Comparison of ENCODE assay signal across 24 cellular contexts in genomic region chr14:102238131-102238530, GRCh38.
A peak's percentile ranks its signal among the peaks of the same experiment; 100 is the strongest.
DNase-seq lines count a peak whose midpoint lies in the region; TF ChIP-seq lines count a peak whose summit lies in the region.
"Had no signal": no experiment of that assay in that cellular context is flagged by ENCODE, and none has a peak within 500 bp of the region (broad histone marks: within the 10 kb centered on the region; RNA-seq: fewer than 3 reads in every experiment).

No MANE protein-coding gene starts in this region.

- H3K27me3 Mint-ChIP-seq in activated CD4-positive, alpha-beta memory T cell treated with anti-CD3 and anti-CD28 coated beads, Interleukin-2, amount 10 ng/mL, durations not matched to agents 7 days and 5 days = no peaks in the 10 kb centered on the region
- H3K27me3 Mint-ChIP-seq: CD4-positive, CD25-positive, alpha-beta regulatory T cell had no signal

- POLR2A ChIA-PET in activated CD4-positive, alpha-beta memory T cell treated with anti-CD3 and anti-CD28 coated beads, Interleukin-2, amount 10 ng/mL, durations not matched to agents 7 days and 5 days (lab: Charles Lee) = no interaction called here

- H3K36me3 Mint-ChIP-seq in activated CD4-positive, alpha-beta memory T cell treated with anti-CD3 and anti-CD28 coated beads, Interleukin-2, amount 10 ng/mL, durations not matched to agents 7 days and 5 days (ENCODE audit: low read depth) = no peaks in the 10 kb centered on the region
- H3K36me3 Mint-ChIP-seq: CD4-positive, CD25-positive, alpha-beta regulatory T cell had no signal

- no peak overlapping the region for H3K4me2 ChIP-seq in skeletal muscle satellite cell (ENCODE audit: low read length)
- H3K4me2 ChIP-seq: BLaER1 had no signal

- no peak overlapping the region for H3K4me3 Mint-ChIP-seq in activated CD4-positive, alpha-beta memory T cell treated with anti-CD3 and anti-CD28 coated beads, Interleukin-2, amount 10 ng/mL, durations not matched to agents 7 days and 5 days
- H3K4me3 Mint-ChIP-seq: CD4-positive, CD25-positive, alpha-beta regulatory T cell; T-helper 1 cell treated with Interleukin-12 subunit alpha and Interleukin-12 subunit beta and Interleukin-4 antibody, amounts not matched to agents 30 μg/mL and 1 μg/mL, for 36 hours had no signal

- CTCF ChIA-PET in activated CD4-positive, alpha-beta memory T cell treated with anti-CD3 and anti-CD28 coated beads, Interleukin-2, amount 10 ng/mL, durations not matched to agents 7 days and 5 days (lab: Charles Lee) = interaction anchor here (1.9 kb wide), 1 partner anchor 76 kb away, joined by 8 read pairs; no protein-coding TSS in a partner anchor

- H3K36me3 ChIP-seq in skeletal muscle satellite cell (ENCODE audit: insufficient read depth, low read length) = peaks cover 6% of the 10 kb centered on the region
- H3K36me3 ChIP-seq: BLaER1 had no signal

- H3K9ac ChIP-seq in skeletal muscle satellite cell (ENCODE audit: low read depth, low read length) = no peak overlapping the region
- H3K9ac ChIP-seq: BLaER1 had no signal

- peak; percentile 3 for TF ChIP-seq CTCF in NB4 (IDR thresholded peaks at IDR 0.05; ENCODE audit: low read depth, low read length)

- no peaks in the 10 kb centered on the region for H3K27me3 ChIP-seq in skeletal muscle satellite cell (ENCODE audit: control insufficient read depth, insufficient read depth, low read length)
- H3K27me3 ChIP-seq: BLaER1 had no signal

- no peak for TF ChIP-seq POLR2A in NB4 (IDR thresholded peaks at IDR 0.05; ENCODE audit: extremely low read depth, insufficient read length)

- peaks cover 26% of the 10 kb centered on the region for H3K4me1 ChIP-seq in skeletal muscle satellite cell (ENCODE audit: control insufficient read depth, insufficient read depth, low read length)
- H3K4me1 ChIP-seq: BLaER1 had no signal

- no peaks in the 10 kb centered on the region for H3K9me3 Mint-ChIP-seq in activated CD4-positive, alpha-beta memory T cell treated with anti-CD3 and anti-CD28 coated beads, Interleukin-2, amount 10 ng/mL, durations not matched to agents 7 days and 5 days
- H3K9me3 Mint-ChIP-seq: CD4-positive, CD25-positive, alpha-beta regulatory T cell; T-helper 1 cell treated with Interleukin-12 subunit alpha and Interleukin-12 subunit beta and Interleukin-4 antibody, amounts not matched to agents 30 μg/mL and 1 μg/mL, for 36 hours had no signal

- H3K4me3 ChIP-seq in NB4 (ENCODE audit: low read depth, low read length) = peak overlapping the region; percentile 85
- peak overlapping the region; percentile 37 for H3K4me3 ChIP-seq in skeletal muscle satellite cell (ENCODE audit: low read length)
- H3K4me3 ChIP-seq: BLaER1, K562 had no signal

- no peaks in the 10 kb centered on the region for H3K9me3 ChIP-seq in skeletal muscle satellite cell (replicated peaks; ENCODE audit: low read length)

- DNase-seq in EL = peak; percentile 50
- peak; percentile 82 for DNase-seq in NB4 (ENCODE audit: low read depth)
- peak; percentile 1 for DNase-seq in epidermal melanocyte (ENCODE audit: insufficient read length, low spot score)
- no peak for DNase-seq in amygdala (lab: John Stamatoyannopoulos, UW)
- DNase-seq in activated CD4-positive, alpha-beta memory T cell treated with anti-CD3 and anti-CD28 coated beads, Interleukin-2, amount 10 ng/mL, durations not matched to agents 7 days and 5 days = no peak
- DNase-seq in SW480 (ENCODE audit: low spot score) = no peak
- DNase-seq: CD4-positive, CD25-positive, alpha-beta regulatory T cell; DMS53; GF-D8; Kasumi-1; MV-4-11; NCI-H1105 treated with DMSO at 0.1 percent for 48 hours; NCI-H146; NCI-H1930; NCI-H446 treated with DMSO at 0.1 percent for 48 hours; NCI-H526; NCI-H82; NK-92 treated with Interleukin-12 subunit alpha and Interleukin-12 subunit beta, amount 100 ng/mL, for 24 hours; Right ventricle myocardium superior; RPMI8226 had no signal

- H3K4me1 Mint-ChIP-seq in activated CD4-positive, alpha-beta memory T cell treated with anti-CD3 and anti-CD28 coated beads, Interleukin-2, amount 10 ng/mL, durations not matched to agents 7 days and 5 days = no peaks in the 10 kb centered on the region
- H3K4me1 Mint-ChIP-seq: CD4-positive, CD25-positive, alpha-beta regulatory T cell had no signal

- no peak overlapping the region for H3K27ac Mint-ChIP-seq in activated CD4-positive, alpha-beta memory T cell treated with anti-CD3 and anti-CD28 coated beads, Interleukin-2, amount 10 ng/mL, durations not matched to agents 7 days and 5 days
- H3K27ac Mint-ChIP-seq: CD4-positive, CD25-positive, alpha-beta regulatory T cell; T-helper 1 cell treated with Interleukin-12 subunit alpha and Interleukin-12 subunit beta and Interleukin-4 antibody, amounts not matched to agents 30 μg/mL and 1 μg/mL, for 36 hours had no signal

Comparison
In these comparisons a context has a peak if more than half of its experiments do, and no peak if none do; other contexts are left out.
1. DNase-seq: peak in EL (single experiment), NB4 (single experiment) and epidermal melanocyte (single experiment); none in amygdala (0 of 56), activated CD4-positive, alpha-beta memory T cell treated with anti-CD3 and anti-CD28 coated beads, Interleukin-2, amount 10 ng/mL, durations not matched to agents 7 days and 5 days (single experiment) and SW480 (single experiment).